Comparison of ENCODE assay signal across 25 cellular contexts in genomic region chr2:237158194-237158593, GRCh38.
"Had no signal": no experiment of that assay in that cellular context is flagged by ENCODE, and none has a peak within 500 bp of the region (broad histone marks: within the 10 kb centered on the region; RNA-seq: fewer than 3 reads in every experiment).

No MANE protein-coding gene starts in this region.

- H3K4me3 Mint-ChIP-seq: activated naive CD8-positive, alpha-beta T cell; brain; natural killer cell; T-helper 1 cell treated with Interleukin-12 subunit alpha and Interleukin-12 subunit beta and Interleukin-4 antibody, amounts not matched to agents 30 μg/mL and 1 μg/mL, for 36 hours had no signal

- H3K9me3 Mint-ChIP-seq: natural killer cell; T-helper 1 cell treated with Interleukin-12 subunit alpha and Interleukin-12 subunit beta and Interleukin-4 antibody, amounts not matched to agents 30 μg/mL and 1 μg/mL, for 36 hours had no signal

- H3K27ac Mint-ChIP-seq: brain; natural killer cell; progenitor cell of endocrine pancreas; T-helper 1 cell treated with Interleukin-12 subunit alpha and Interleukin-12 subunit beta and Interleukin-4 antibody, amounts not matched to agents 30 μg/mL and 1 μg/mL, for 36 hours had no signal

- H3K36me3 Mint-ChIP-seq: activated naive CD8-positive, alpha-beta T cell; brain; natural killer cell had no signal

- H3K4me3 ChIP-seq: adrenal gland, heart right ventricle, lower lobe of right lung, spleen, tibial nerve had no signal

- H3K27ac ChIP-seq: adrenal gland, foreskin keratinocyte, lower lobe of right lung, spleen, VCaP had no signal

- H3K27me3 ChIP-seq: adrenal gland, foreskin keratinocyte, tibial nerve had no signal

- H3K4me1 ChIP-seq: foreskin keratinocyte, spleen had no signal

- H3K36me3 ChIP-seq: adrenal gland, heart right ventricle, lower lobe of right lung, spleen, tibial nerve had no signal

- DNase-seq: activated CD4-positive, alpha-beta T cell treated with anti-CD3 and anti-CD28 coated beads for 4 hours; activated CD4-positive, alpha-beta T cell treated with anti-CD3 and anti-CD28 coated beads, Interleukin-2, amount 50 U/mL, for 4 hours; activated CD8-positive, alpha-beta memory T cell treated with anti-CD3 and anti-CD28 coated beads for 24 hours; activated effector memory CD4-positive, alpha-beta T cell treated with Interleukin-2 at 50 U/mL for 16 hours; activated naive CD4-positive, alpha-beta T cell treated with Interleukin-2 at 50 U/mL for 16 hours; adrenal gland; aorta; cortex of kidney; foreskin keratinocyte; heart right ventricle; kidney glomerular epithelial cell; lower lobe of right lung; mesendoderm; natural killer cell; spleen; stimulated activated naive CD4-positive, alpha-beta T cell treated with Interleukin-2 at 50 U/mL for 16 hours; T-helper 9 cell had no signal

- H3K9me3 ChIP-seq: adrenal gland, lower lobe of right lung, spleen, tibial nerve had no signal

- ATAC-seq: foreskin keratinocyte, heart right ventricle, left lobe of liver, lower lobe of right lung, natural killer cell, sciatic nerve had no signal

- H3K27me3 Mint-ChIP-seq: activated naive CD8-positive, alpha-beta T cell had no signal
